8 cellular contexts compared by ENCODE assay signal in the genomic region with DNA sequence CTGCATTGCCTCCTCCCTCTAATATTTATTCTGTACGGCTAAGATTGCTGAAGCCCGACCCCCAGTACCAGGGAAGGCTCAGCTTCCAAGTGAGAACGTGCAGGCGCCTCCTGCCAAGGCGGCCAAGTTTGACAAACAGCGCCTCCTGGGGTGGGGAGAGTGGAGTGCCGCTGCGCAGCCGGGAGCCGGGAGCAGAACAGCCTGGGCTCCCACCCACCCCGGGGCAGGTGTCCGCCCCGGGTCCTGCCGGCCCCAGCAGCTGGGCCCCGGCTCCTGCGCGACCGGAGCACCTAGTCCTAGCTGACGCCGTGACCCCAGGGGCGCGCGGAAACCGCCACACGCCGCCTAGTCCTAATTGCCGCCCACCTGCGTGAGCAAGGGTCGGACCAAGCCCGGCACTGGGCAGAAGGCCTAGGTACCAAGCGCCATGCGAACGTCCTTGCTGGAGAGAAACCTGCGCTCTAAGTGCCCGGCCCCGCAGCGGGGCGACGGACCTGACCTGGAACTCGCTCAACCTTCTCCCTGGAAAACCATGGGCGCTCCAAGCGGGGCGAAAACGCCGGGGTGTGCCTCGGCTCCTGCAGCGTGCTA. TPM values are rescaled to one million over a fixed set of nuclear protein-coding genes. Genes with fewer than 3 reads are reported as not detected.
DNase-seq lines count a peak whose midpoint lies in the region; ATAC-seq and TF ChIP-seq lines count a peak whose summit lies in the region.

No MANE protein-coding gene starts in this region.

- H3K27me3 ChIP-seq in BE2C, result peaks cover 89% of the 10 kb centered on the region
- H3K27me3 ChIP-seq in ectodermal cell (ENCODE audit: control insufficient read depth, insufficient read depth, low read length, poor library complexity, severe bottlenecking), result peaks cover 99% of the 10 kb centered on the region
- H3K27me3 ChIP-seq in neural cell (ENCODE audit: insufficient read depth, low read depth, low read length), result peaks cover 94% of the 10 kb centered on the region

- no peaks in the 10 kb centered on the region for H3F3A ChIP-seq in neural cell (ENCODE audit: insufficient read depth, low read length, poor library complexity, severe bottlenecking)

- no peaks in the 10 kb centered on the region for H4K20me1 ChIP-seq in neural cell (ENCODE audit: insufficient read depth)

- H3K9me3 ChIP-seq in BE2C (no peaks in the 10 kb centered on the region), ectodermal cell (ENCODE audit: control insufficient read depth, low read length) (no peaks in the 10 kb centered on the region), neural cell (ENCODE audit: low read length) (no peaks in the 10 kb centered on the region)

- DNase-seq in BE2C (peak; percentile 84), NCI-H2081 treated with DMSO at 0.1 percent for 48 hours (lab: John Stamatoyannopoulos, UW) (no peak), HT-29 (ENCODE audit: low spot score) (no peak)

- H2AFZ ChIP-seq in neural cell (ENCODE audit: low read depth, low read length), result no peak overlapping the region

- no peaks in the 10 kb centered on the region for H3K9me2 ChIP-seq in neural cell (ENCODE audit: insufficient read depth, low read length)

- no peak overlapping the region for H3K27ac ChIP-seq in ectodermal cell (ENCODE audit: insufficient read depth, low read depth, low read length, poor library complexity, severe bottlenecking)
- H3K27ac ChIP-seq in neural cell (ENCODE audit: low read length), result no peak overlapping the region

- H3K9ac ChIP-seq in neural cell (ENCODE audit: low read length), result no peak overlapping the region

- H3K4me2 ChIP-seq in neural cell (ENCODE audit: low read length), result no peak overlapping the region

- H3K4me1 ChIP-seq in BE2C, result no peaks in the 10 kb centered on the region; the same call in 1 of the 2 replicates
- H3K4me1 ChIP-seq in ectodermal cell (ENCODE audit: control insufficient read depth, insufficient read depth, low read length), result peaks cover 35% of the 10 kb centered on the region

- no peaks in the 10 kb centered on the region for H3K36me3 ChIP-seq in BE2C
- no peaks in the 10 kb centered on the region for H3K36me3 ChIP-seq in ectodermal cell (ENCODE audit: control insufficient read depth, insufficient read depth, low read length)
- H3K36me3 ChIP-seq in neural cell (ENCODE audit: insufficient read depth, low read length), result no peaks in the 10 kb centered on the region

- WGBS in ectodermal cell, 2 experiments, result 2 to 3% methylated on average over 47 of the region's 47 CpGs

- no peak for TF ChIP-seq EP300 in neural cell (conservative IDR thresholded peaks at IDR 0.05; ENCODE audit: poor library complexity, severe bottlenecking)

- H3K4me3 ChIP-seq in BE2C (ENCODE audit: low read depth, low read length), result peak overlapping the region; percentile 46
- peak overlapping the region; percentile 11 for H3K4me3 ChIP-seq in ectodermal cell (ENCODE audit: insufficient read depth, low read depth, low read length)
- H3K4me3 ChIP-seq in neural cell (ENCODE audit: low read length), result no peak overlapping the region

- ATAC-seq in GM19395 (IDR thresholded peaks at IDR 0.05; ENCODE audit: unreplicated experiment) (no peak), HG03469 (IDR thresholded peaks at IDR 0.05; ENCODE audit: unreplicated experiment) (no peak)

- H3K79me2 ChIP-seq in neural cell (replicated peaks; ENCODE audit: insufficient read depth, low read length), result no peaks in the 10 kb centered on the region

- TF ChIP-seq CTCF in BE2C (IDR thresholded peaks at IDR 0.05; ENCODE audit: low read depth, low read length) (peak; percentile 75), LNCAP (IDR thresholded peaks at IDR 0.05) (peak; percentile 78), neural cell (IDR thresholded peaks at IDR 0.05; ENCODE audit: poor library complexity, severe bottlenecking) (peak; percentile 73)

- peak; percentile 73 for TF ChIP-seq RAD21 in neural cell (conservative IDR thresholded peaks at IDR 0.05)

TF ChIP-seq in neural cell, 6 proteins besides CTCF, POLR2A, EP300 and RAD21:
- no peak for TF ChIP-seq POLR2AphosphoS5 (IDR thresholded peaks at IDR 0.05)
- no peak for TF ChIP-seq TAF1 (IDR thresholded peaks at IDR 0.05; ENCODE audit: low read depth)
- TF ChIP-seq, protein P1, sequence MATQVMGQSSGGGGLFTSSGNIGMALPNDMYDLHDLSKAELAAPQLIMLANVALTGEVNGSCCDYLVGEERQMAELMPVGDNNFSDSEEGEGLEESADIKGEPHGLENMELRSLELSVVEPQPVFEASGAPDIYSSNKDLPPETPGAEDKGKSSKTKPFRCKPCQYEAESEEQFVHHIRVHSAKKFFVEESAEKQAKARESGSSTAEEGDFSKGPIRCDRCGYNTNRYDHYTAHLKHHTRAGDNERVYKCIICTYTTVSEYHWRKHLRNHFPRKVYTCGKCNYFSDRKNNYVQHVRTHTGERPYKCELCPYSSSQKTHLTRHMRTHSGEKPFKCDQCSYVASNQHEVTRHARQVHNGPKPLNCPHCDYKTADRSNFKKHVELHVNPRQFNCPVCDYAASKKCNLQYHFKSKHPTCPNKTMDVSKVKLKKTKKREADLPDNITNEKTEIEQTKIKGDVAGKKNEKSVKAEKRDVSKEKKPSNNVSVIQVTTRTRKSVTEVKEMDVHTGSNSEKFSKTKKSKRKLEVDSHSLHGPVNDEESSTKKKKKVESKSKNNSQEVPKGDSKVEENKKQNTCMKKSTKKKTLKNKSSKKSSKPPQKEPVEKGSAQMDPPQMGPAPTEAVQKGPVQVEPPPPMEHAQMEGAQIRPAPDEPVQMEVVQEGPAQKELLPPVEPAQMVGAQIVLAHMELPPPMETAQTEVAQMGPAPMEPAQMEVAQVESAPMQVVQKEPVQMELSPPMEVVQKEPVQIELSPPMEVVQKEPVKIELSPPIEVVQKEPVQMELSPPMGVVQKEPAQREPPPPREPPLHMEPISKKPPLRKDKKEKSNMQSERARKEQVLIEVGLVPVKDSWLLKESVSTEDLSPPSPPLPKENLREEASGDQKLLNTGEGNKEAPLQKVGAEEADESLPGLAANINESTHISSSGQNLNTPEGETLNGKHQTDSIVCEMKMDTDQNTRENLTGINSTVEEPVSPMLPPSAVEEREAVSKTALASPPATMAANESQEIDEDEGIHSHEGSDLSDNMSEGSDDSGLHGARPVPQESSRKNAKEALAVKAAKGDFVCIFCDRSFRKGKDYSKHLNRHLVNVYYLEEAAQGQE (IDR thresholded peaks at IDR 0.05; ENCODE audit: borderline replicate concordance), result no peak
- TF ChIP-seq MXI1 (conservative IDR thresholded peaks at IDR 0.05; ENCODE audit: poor library complexity, severe bottlenecking), result no peak
- TF ChIP-seq SMC3 (conservative IDR thresholded peaks at IDR 0.05; ENCODE audit: poor library complexity), result peak; percentile 84
- TF ChIP-seq EZH2 (IDR thresholded peaks at IDR 0.05; ENCODE audit: borderline replicate concordance, insufficient read depth, low read length, poor library complexity, severe bottlenecking), result peak; percentile 76
TF ChIP-seq in neural cell: peak in this region for 2.

RNA-seq across cellular contexts. Expression of a gene that starts 5.0 kb away (rescaled TPM):
- polyA plus RNA-seq in BE2C (2012; ENCODE audit: insufficient read depth, insufficient read length, low read depth), result 16.9 TPM
- polyA plus RNA-seq in ectodermal cell (2013, experiment 1 of 4), result 2.3 TPM
- 2.6 TPM for polyA plus RNA-seq in ectodermal cell (2013, experiment 2 of 4)
- 2.8 TPM for polyA plus RNA-seq in ectodermal cell (2013, experiment 3 of 4)
- 4.4 TPM for polyA plus RNA-seq in ectodermal cell (2013, experiment 4 of 4)
- polyA plus RNA-seq in neural cell, result 0.38 and 0.98 TPM in 2 replicates
- polyA minus RNA-seq in neural cell, result 0.49 and 1.2 TPM in 2 replicates
- total RNA-seq in HT-29 (2014; rRNA removed; shearing (Covaris generic)), result not detected in 2 replicates
